In the genomic region with DNA sequence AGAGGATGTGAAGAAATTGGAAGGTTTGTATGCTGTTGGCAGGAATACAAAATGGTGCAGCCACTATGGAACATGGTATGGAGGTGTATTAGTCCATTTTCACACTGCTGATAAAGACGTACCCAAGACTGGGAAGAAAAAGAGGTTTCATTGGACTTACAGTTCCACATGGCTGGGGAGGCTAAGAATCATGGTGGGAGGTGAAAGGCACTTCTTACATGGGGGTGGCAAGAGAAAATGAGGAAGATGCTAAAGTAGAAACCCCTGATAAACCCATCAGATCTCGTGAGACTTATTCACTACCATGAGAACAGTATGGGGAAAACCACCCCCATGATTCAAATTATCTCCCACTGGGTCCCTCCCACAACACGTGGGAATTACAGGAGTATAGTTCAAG, we compare ENCODE assay signal across 1 cellular context.
TF ChIP-seq lines count a peak whose summit lies in the region.

No MANE protein-coding gene starts in this region.

TF ChIP-seq in K562, 482 proteins besides CTCF, POLR2A, EP300 and RAD21 (continued from another document):
- TF ChIP-seq, protein P1, sequence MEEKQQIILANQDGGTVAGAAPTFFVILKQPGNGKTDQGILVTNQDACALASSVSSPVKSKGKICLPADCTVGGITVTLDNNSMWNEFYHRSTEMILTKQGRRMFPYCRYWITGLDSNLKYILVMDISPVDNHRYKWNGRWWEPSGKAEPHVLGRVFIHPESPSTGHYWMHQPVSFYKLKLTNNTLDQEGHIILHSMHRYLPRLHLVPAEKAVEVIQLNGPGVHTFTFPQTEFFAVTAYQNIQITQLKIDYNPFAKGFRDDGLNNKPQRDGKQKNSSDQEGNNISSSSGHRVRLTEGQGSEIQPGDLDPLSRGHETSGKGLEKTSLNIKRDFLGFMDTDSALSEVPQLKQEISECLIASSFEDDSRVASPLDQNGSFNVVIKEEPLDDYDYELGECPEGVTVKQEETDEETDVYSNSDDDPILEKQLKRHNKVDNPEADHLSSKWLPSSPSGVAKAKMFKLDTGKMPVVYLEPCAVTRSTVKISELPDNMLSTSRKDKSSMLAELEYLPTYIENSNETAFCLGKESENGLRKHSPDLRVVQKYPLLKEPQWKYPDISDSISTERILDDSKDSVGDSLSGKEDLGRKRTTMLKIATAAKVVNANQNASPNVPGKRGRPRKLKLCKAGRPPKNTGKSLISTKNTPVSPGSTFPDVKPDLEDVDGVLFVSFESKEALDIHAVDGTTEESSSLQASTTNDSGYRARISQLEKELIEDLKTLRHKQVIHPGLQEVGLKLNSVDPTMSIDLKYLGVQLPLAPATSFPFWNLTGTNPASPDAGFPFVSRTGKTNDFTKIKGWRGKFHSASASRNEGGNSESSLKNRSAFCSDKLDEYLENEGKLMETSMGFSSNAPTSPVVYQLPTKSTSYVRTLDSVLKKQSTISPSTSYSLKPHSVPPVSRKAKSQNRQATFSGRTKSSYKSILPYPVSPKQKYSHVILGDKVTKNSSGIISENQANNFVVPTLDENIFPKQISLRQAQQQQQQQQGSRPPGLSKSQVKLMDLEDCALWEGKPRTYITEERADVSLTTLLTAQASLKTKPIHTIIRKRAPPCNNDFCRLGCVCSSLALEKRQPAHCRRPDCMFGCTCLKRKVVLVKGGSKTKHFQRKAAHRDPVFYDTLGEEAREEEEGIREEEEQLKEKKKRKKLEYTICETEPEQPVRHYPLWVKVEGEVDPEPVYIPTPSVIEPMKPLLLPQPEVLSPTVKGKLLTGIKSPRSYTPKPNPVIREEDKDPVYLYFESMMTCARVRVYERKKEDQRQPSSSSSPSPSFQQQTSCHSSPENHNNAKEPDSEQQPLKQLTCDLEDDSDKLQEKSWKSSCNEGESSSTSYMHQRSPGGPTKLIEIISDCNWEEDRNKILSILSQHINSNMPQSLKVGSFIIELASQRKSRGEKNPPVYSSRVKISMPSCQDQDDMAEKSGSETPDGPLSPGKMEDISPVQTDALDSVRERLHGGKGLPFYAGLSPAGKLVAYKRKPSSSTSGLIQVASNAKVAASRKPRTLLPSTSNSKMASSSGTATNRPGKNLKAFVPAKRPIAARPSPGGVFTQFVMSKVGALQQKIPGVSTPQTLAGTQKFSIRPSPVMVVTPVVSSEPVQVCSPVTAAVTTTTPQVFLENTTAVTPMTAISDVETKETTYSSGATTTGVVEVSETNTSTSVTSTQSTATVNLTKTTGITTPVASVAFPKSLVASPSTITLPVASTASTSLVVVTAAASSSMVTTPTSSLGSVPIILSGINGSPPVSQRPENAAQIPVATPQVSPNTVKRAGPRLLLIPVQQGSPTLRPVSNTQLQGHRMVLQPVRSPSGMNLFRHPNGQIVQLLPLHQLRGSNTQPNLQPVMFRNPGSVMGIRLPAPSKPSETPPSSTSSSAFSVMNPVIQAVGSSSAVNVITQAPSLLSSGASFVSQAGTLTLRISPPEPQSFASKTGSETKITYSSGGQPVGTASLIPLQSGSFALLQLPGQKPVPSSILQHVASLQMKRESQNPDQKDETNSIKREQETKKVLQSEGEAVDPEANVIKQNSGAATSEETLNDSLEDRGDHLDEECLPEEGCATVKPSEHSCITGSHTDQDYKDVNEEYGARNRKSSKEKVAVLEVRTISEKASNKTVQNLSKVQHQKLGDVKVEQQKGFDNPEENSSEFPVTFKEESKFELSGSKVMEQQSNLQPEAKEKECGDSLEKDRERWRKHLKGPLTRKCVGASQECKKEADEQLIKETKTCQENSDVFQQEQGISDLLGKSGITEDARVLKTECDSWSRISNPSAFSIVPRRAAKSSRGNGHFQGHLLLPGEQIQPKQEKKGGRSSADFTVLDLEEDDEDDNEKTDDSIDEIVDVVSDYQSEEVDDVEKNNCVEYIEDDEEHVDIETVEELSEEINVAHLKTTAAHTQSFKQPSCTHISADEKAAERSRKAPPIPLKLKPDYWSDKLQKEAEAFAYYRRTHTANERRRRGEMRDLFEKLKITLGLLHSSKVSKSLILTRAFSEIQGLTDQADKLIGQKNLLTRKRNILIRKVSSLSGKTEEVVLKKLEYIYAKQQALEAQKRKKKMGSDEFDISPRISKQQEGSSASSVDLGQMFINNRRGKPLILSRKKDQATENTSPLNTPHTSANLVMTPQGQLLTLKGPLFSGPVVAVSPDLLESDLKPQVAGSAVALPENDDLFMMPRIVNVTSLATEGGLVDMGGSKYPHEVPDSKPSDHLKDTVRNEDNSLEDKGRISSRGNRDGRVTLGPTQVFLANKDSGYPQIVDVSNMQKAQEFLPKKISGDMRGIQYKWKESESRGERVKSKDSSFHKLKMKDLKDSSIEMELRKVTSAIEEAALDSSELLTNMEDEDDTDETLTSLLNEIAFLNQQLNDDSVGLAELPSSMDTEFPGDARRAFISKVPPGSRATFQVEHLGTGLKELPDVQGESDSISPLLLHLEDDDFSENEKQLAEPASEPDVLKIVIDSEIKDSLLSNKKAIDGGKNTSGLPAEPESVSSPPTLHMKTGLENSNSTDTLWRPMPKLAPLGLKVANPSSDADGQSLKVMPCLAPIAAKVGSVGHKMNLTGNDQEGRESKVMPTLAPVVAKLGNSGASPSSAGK (IDR thresholded peaks at IDR 0.05): 0 out of 2 replicates have a peak, but pooled peaks have one; percentile 9
